ENCODE assay signal across 25 cellular contexts in the genomic region with DNA sequence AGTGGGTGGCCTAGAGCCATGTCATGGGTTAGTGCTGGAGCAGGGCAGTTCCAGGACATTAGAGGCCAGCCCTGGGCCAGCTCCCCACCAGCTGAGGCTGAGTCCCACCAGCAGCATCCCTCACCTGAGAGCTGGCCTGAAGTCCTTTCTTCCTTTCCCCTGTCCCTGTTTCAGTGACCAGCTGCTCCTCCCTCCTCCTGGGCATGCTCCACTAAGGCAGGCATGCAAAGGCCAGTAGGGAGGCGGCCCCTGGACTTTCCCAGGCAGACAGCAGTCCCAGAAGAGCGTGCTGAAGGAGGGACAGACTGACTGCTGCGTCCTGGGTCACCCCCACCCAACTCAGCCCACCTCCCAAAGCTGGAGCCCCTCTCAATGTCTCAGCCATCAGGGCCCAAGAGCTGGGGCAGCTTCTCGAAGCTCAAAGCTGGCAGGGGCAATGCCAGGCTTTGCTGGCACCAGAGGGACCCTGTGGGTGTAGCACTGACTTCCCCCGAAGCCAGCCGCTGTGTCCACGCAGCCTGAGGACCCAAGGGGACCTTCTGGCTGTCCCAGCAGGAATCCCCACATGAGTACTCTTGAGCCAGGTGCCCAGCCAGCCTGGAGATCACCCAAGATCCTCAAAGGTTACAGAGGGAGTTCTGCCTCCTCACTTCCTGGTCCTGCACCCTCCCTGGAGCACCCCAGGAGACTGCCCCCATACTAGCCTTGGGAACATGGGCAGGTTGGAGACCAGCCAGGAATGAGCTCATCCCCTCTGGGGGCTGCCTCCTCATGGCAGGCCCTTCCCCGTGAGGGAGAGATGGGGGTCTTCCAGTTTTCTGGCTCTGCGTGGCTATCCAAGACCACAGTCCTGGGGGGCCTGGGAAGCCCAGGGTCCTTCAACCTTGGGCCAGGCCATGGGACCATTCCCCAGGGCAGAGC. TPM values are rescaled to one million over a fixed set of nuclear protein-coding genes. Genes with fewer than 3 reads are reported as not detected.
DNase-seq lines count a peak whose midpoint lies in the region; ATAC-seq and TF ChIP-seq lines count a peak whose summit lies in the region.
"Had no signal": no experiment of that assay in that cellular context is flagged by ENCODE, and none has a peak within 500 bp of the region (broad histone marks: within the 10 kb centered on the region; RNA-seq: fewer than 3 reads in every experiment).

No MANE protein-coding gene starts in this region.

- H3K9me3 Mint-ChIP-seq in activated naive CD8-positive, alpha-beta T cell treated with anti-CD3 and anti-CD28 coated beads, Interleukin-2, amount 10 ng/mL, durations not matched to agents 7 days and 5 days, result no peaks in the 10 kb centered on the region
- H3K9me3 Mint-ChIP-seq in activated naive CD8-positive, alpha-beta T cell treated with anti-CD3 and anti-CD28 coated beads for 36 hours, result no peaks in the 10 kb centered on the region
- H3K9me3 Mint-ChIP-seq: activated T-cell treated with anti-CD3 and anti-CD28 coated beads, Interleukin-2, amount 50 U/mL, for 4 hours; naive B cell had no signal

- TF ChIP-seq POLR2A in stomach (IDR thresholded peaks at IDR 0.05), result no peak

- no peaks in the 10 kb centered on the region for H3K36me3 Mint-ChIP-seq in activated naive CD8-positive, alpha-beta T cell treated with anti-CD3 and anti-CD28 coated beads, Interleukin-2, amount 10 ng/mL, durations not matched to agents 7 days and 5 days
- no peaks in the 10 kb centered on the region for H3K36me3 Mint-ChIP-seq in activated naive CD8-positive, alpha-beta T cell treated with anti-CD3 and anti-CD28 coated beads for 36 hours
- H3K36me3 Mint-ChIP-seq in T-helper 17 cell (ENCODE audit: low read depth), result no peaks in the 10 kb centered on the region
- H3K36me3 Mint-ChIP-seq: naive B cell had no signal

- no peak for TF ChIP-seq CTCF in RWPE2 (IDR thresholded peaks at IDR 0.05; ENCODE audit: poor library complexity, severe bottlenecking)
- no peak for TF ChIP-seq CTCF in stomach (IDR thresholded peaks at IDR 0.05)

- no peaks in the 10 kb centered on the region for H3K4me1 Mint-ChIP-seq in activated naive CD8-positive, alpha-beta T cell treated with anti-CD3 and anti-CD28 coated beads, Interleukin-2, amount 10 ng/mL, durations not matched to agents 7 days and 5 days
- no peaks in the 10 kb centered on the region for H3K4me1 Mint-ChIP-seq in activated naive CD8-positive, alpha-beta T cell treated with anti-CD3 and anti-CD28 coated beads for 36 hours
- peaks cover 3% of the 10 kb centered on the region for H3K4me1 Mint-ChIP-seq in T-helper 17 cell

- H3K36me3 ChIP-seq in RWPE2 (ENCODE audit: low read depth), result no peaks in the 10 kb centered on the region
- H3K36me3 ChIP-seq in stomach, result no peaks in the 10 kb centered on the region
- H3K36me3 ChIP-seq: heart left ventricle, SJCRH30, transverse colon had no signal

- TF ChIP-seq EP300 in stomach (IDR thresholded peaks at IDR 0.05), result no peak

- H3K27ac Mint-ChIP-seq in activated naive CD8-positive, alpha-beta T cell treated with anti-CD3 and anti-CD28 coated beads, Interleukin-2, amount 10 ng/mL, durations not matched to agents 7 days and 5 days, result no peak overlapping the region
- H3K27ac Mint-ChIP-seq in activated naive CD8-positive, alpha-beta T cell treated with anti-CD3 and anti-CD28 coated beads for 36 hours, result no peak overlapping the region
- no peak overlapping the region for H3K27ac Mint-ChIP-seq in T-helper 17 cell

- WGBS in stomach, 5 donors, result 80 to 91% (median 81%) methylated on average over 4 to 9 of the region's 9 CpGs

- DNase-seq in activated naive CD8-positive, alpha-beta T cell treated with anti-CD3 and anti-CD28 coated beads, Interleukin-2, amount 10 ng/mL, durations not matched to agents 7 days and 5 days, result peak; percentile 24
- DNase-seq in activated naive CD8-positive, alpha-beta T cell treated with anti-CD3 and anti-CD28 coated beads for 36 hours, result no peak
- peak; percentile 25 for DNase-seq in RWPE2 (ENCODE audit: low spot score)
- peak; percentile 29 for DNase-seq in left lobe of liver (ENCODE audit: low spot score)
- DNase-seq in stomach, result peak; percentile 17
- no peak for DNase-seq in ecto neural progenitor cell (ENCODE audit: low spot score)
- no peak for DNase-seq in T-helper 17 cell
- DNase-seq in NOMO-1 treated with dmso at 0.1 percent for 144 hours (lab: John Stamatoyannopoulos, UW; ENCODE audit: unreplicated experiment), result no peak
- DNase-seq: activated CD4-positive, alpha-beta T cell treated with anti-CD3 and anti-CD28 coated beads for 1 hour; activated gamma-delta T cell treated with Interleukin-2 at 50 U/mL for 16 hours; activated T-cell treated with anti-CD3 and anti-CD28 coated beads, Interleukin-2, amount 50 U/mL, for 4 hours; body of pancreas; DMS53; effector CD8-positive, alpha-beta T cell; foreskin fibroblast; naive B cell; NCI-H2171; NCI-H510A treated with DMSO at 0.1 percent for 48 hours; SJCRH30; stimulated activated CD4-positive, alpha-beta T cell treated with anti-CD3 and anti-CD28 coated beads, Interleukin-1b, Interleukin-23, amount 100 ng/mL, for 48 hours; transverse colon had no signal

- H3K4me3 Mint-ChIP-seq in activated naive CD8-positive, alpha-beta T cell treated with anti-CD3 and anti-CD28 coated beads, Interleukin-2, amount 10 ng/mL, durations not matched to agents 7 days and 5 days, result no peak overlapping the region
- H3K4me3 Mint-ChIP-seq in activated naive CD8-positive, alpha-beta T cell treated with anti-CD3 and anti-CD28 coated beads for 36 hours, result no peak overlapping the region
- H3K4me3 Mint-ChIP-seq in T-helper 17 cell, result no peak overlapping the region
- H3K4me3 Mint-ChIP-seq: activated T-cell treated with anti-CD3 and anti-CD28 coated beads, Interleukin-2, amount 50 U/mL, for 4 hours; naive B cell had no signal

- POLR2A ChIA-PET in activated naive CD8-positive, alpha-beta T cell treated with anti-CD3 and anti-CD28 coated beads, Interleukin-2, amount 10 ng/mL, durations not matched to agents 7 days and 5 days (lab: Charles Lee), result no interaction called here

- H3K4me3 ChIP-seq in RWPE2 (ENCODE audit: severe bottlenecking), result no peak overlapping the region
- H3K4me3 ChIP-seq in stomach, result no peak overlapping the region
- H3K4me3 ChIP-seq: body of pancreas, heart left ventricle, SJCRH30, skin epidermis, transverse colon had no signal

- H3K4me1 ChIP-seq in RWPE2 (ENCODE audit: insufficient read depth, poor library complexity, severe bottlenecking), result no peaks in the 10 kb centered on the region
- H3K4me1 ChIP-seq in stomach, result no peaks in the 10 kb centered on the region
- H3K4me1 ChIP-seq: body of pancreas, heart left ventricle, SJCRH30 had no signal

- ATAC-seq in activated naive CD8-positive, alpha-beta T cell treated with anti-CD3 and anti-CD28 coated beads, Interleukin-2, amount 10 ng/mL, durations not matched to agents 7 days and 5 days (ENCODE audit: low read depth), result no peak
- ATAC-seq in RWPE2 (ENCODE audit: low read depth), result no peak
- ATAC-seq in left lobe of liver, result no peak
- no peak for ATAC-seq in T-helper 17 cell
- ATAC-seq: activated T-cell treated with anti-CD3 and anti-CD28 coated beads, Interleukin-2, amount 50 U/mL, for 4 hours; body of pancreas; heart left ventricle; Panc1 had no signal

- H3K27ac ChIP-seq in RWPE2 (ENCODE audit: poor library complexity, severe bottlenecking) (no peak overlapping the region), stomach (no peak overlapping the region)
- H3K27ac ChIP-seq: body of pancreas, heart left ventricle, SJCRH30, skin epidermis, transverse colon had no signal

- H3K9me3 ChIP-seq in RWPE2 (ENCODE audit: severe bottlenecking) (no peaks in the 10 kb centered on the region), stomach (no peaks in the 10 kb centered on the region), T-helper 17 cell (ENCODE audit: control insufficient read depth, low read length, poor library complexity, severe bottlenecking) (no peaks in the 10 kb centered on the region)
- H3K9me3 ChIP-seq: body of pancreas, heart left ventricle, SJCRH30, transverse colon had no signal

- H3K27me3 ChIP-seq in RWPE2 (ENCODE audit: insufficient read depth, poor library complexity, severe bottlenecking), result no peaks in the 10 kb centered on the region
- H3K27me3 ChIP-seq in stomach, result no peaks in the 10 kb centered on the region
- H3K27me3 ChIP-seq: body of pancreas, heart left ventricle, SJCRH30, transverse colon had no signal

- no peaks in the 10 kb centered on the region for H3K27me3 Mint-ChIP-seq in activated naive CD8-positive, alpha-beta T cell treated with anti-CD3 and anti-CD28 coated beads, Interleukin-2, amount 10 ng/mL, durations not matched to agents 7 days and 5 days
- H3K27me3 Mint-ChIP-seq in activated naive CD8-positive, alpha-beta T cell treated with anti-CD3 and anti-CD28 coated beads for 36 hours, result no peaks in the 10 kb centered on the region
- peaks cover 18% of the 10 kb centered on the region for H3K27me3 Mint-ChIP-seq in T-helper 17 cell
- H3K27me3 Mint-ChIP-seq: naive B cell had no signal

- intact Hi-C loops in stomach (cut with DNase I; ENCODE audit: low total_unique reads), result no loop called here

RNA-seq across cellular contexts. Expression of gene RET, which starts 35.2 kb away (rescaled TPM):
- under 1 TPM in 1 of 2 experiments, not detected in 1; 0.22 TPM for total RNA-seq in activated naive CD8-positive, alpha-beta T cell treated with anti-CD3 and anti-CD28 coated beads, Interleukin-2, amount 10 ng/mL, durations not matched to agents 7 days and 5 days
- not detected for total RNA-seq in activated naive CD8-positive, alpha-beta T cell treated with anti-CD3 and anti-CD28 coated beads for 36 hours
- 1.1 TPM for total RNA-seq in left lobe of liver
- 1 to 10 TPM in 3 of 5 donors, not detected in 2; 3.1 to 9.8 (median 3.2) TPM for total RNA-seq in stomach
- 1 to 10 TPM in 1 of 3 donors, under 1 TPM in 2; 0.31 to 1.9 (median 0.93) TPM for polyA plus RNA-seq in stomach
- under 1 TPM in 1 of 2 donors, not detected in 1; 0.34 TPM for total RNA-seq in T-helper 17 cell
- total RNA-seq: LHCN-M2 had no signal

Comparison
In these comparisons a context has a peak if more than half of its experiments do, and no peak if none do; other contexts are left out.
1. DNase-seq: peak in activated naive CD8-positive, alpha-beta T cell treated with anti-CD3 and anti-CD28 coated beads, Interleukin-2, amount 10 ng/mL, durations not matched to agents 7 days and 5 days (single experiment), RWPE2 (single experiment), left lobe of liver (single experiment) and stomach (single experiment); none in activated naive CD8-positive, alpha-beta T cell treated with anti-CD3 and anti-CD28 coated beads for 36 hours (single experiment), ecto neural progenitor cell (single experiment), T-helper 17 cell (0 of 3) and NOMO-1 treated with dmso at 0.1 percent for 144 hours (single experiment).